Comparison of ENCODE assay signal across 8 cellular contexts in genomic region chr1:33367488-33368405, GRCh38. TPM values are rescaled to one million over a fixed set of nuclear protein-coding genes. Genes with fewer than 3 reads are reported as not detected.
A peak's percentile ranks its signal among the peaks of the same experiment; 100 is the strongest.
DNase-seq lines count a peak whose midpoint lies in the region; ATAC-seq and TF ChIP-seq lines count a peak whose summit lies in the region.

No MANE protein-coding gene starts in this region.

- 28 to 42% methylated on average over 17 to 21 of the region's 23 CpGs for WGBS in tibial nerve, 2 donors

- peak in 1 of 2 donors; percentile 53 for TF ChIP-seq EP300 in tibial nerve (IDR thresholded peaks at IDR 0.05)

- no peaks in the 10 kb centered on the region for H3K4me1 Mint-ChIP-seq in activated naive CD8-positive, alpha-beta T cell treated with anti-CD3 and anti-CD28 coated beads for 36 hours

- no peak overlapping the region for H3K27ac ChIP-seq in SU-DHL-6 (ENCODE audit: low read depth, low read length)
- H3K27ac ChIP-seq in tibial nerve: peak overlapping the region in 3 of 4 donors; percentile 13 to 89 (median 88)

- H3K27me3 ChIP-seq in SU-DHL-6 (ENCODE audit: low read length) (no peaks in the 10 kb centered on the region), tibial nerve (no peaks in the 10 kb centered on the region)

- peaks cover 0 to 56% (median 41%) of the 10 kb centered on the region in 4 donors for H3K4me1 ChIP-seq in tibial nerve

- no peaks in the 10 kb centered on the region for H3K9me3 Mint-ChIP-seq in activated naive CD8-positive, alpha-beta T cell treated with anti-CD3 and anti-CD28 coated beads for 36 hours

- no peak overlapping the region for H3K4me3 Mint-ChIP-seq in activated naive CD8-positive, alpha-beta T cell treated with anti-CD3 and anti-CD28 coated beads for 36 hours

- no peaks in the 10 kb centered on the region for H3K27me3 Mint-ChIP-seq in activated naive CD8-positive, alpha-beta T cell treated with anti-CD3 and anti-CD28 coated beads for 36 hours

- TF ChIP-seq CTCF in LNCaP clone FGC (IDR thresholded peaks at IDR 0.05; ENCODE audit: control insufficient read depth, extremely low read depth, insufficient read depth) (peak; percentile 93), SU-DHL-6 (IDR thresholded peaks at IDR 0.05; ENCODE audit: insufficient read depth, low read length, poor library complexity, severe bottlenecking) (peak; percentile 85), tibial nerve (IDR thresholded peaks at IDR 0.05) (peak; percentile 84 to 99 (median 98))

- H3K36me3 Mint-ChIP-seq in activated naive CD8-positive, alpha-beta T cell treated with anti-CD3 and anti-CD28 coated beads for 36 hours: no peaks in the 10 kb centered on the region

- H3K4me3 ChIP-seq in LNCaP clone FGC (ENCODE audit: low read depth, low read length) (no peak overlapping the region), SU-DHL-6 (ENCODE audit: insufficient read depth, low read length, poor library complexity, severe bottlenecking) (no peak overlapping the region), tibial nerve (no peak overlapping the region)

- no peak overlapping the region for H2AFZ ChIP-seq in SU-DHL-6 (ENCODE audit: low read depth, low read length, severe bottlenecking)

- TF ChIP-seq POLR2A in tibial nerve (IDR thresholded peaks at IDR 0.05): peak in 1 of 2 donors; percentile 10

- intact Hi-C loops in Right ventricle myocardium inferior (cut with DNase I): loop anchor here (1.0 to 10.0 kb wide), 6 partner anchors 35 to 273 kb away; partner anchors contain the start of gene ZSCAN20

- H3K27ac Mint-ChIP-seq in activated naive CD8-positive, alpha-beta T cell treated with anti-CD3 and anti-CD28 coated beads for 36 hours: no peak overlapping the region

- H3K36me3 ChIP-seq in SU-DHL-6 (ENCODE audit: low read length): no peaks in the 10 kb centered on the region
- H3K36me3 ChIP-seq in tibial nerve: peaks cover 0 to 39% (median 0%) of the 10 kb centered on the region in 3 donors

- DNase-seq in SHP77 (lab: John Stamatoyannopoulos, UW) (peak; percentile 72 to 77), SHP77 treated with DMSO at 0.1 percent for 48 hours (lab: John Stamatoyannopoulos, UW) (no peak), LNCaP clone FGC (ENCODE audit: low read depth) (no peak), Right ventricle myocardium inferior (ENCODE audit: missing footprints) (peak; percentile 94), pons (ENCODE audit: low spot score) (peak; percentile 90), tibial nerve (ENCODE audit: low spot score in 2 of 2) (peak; percentile 80 to 88)
- peak; percentile 79 for DNase-seq in activated naive CD8-positive, alpha-beta T cell treated with anti-CD3 and anti-CD28 coated beads for 36 hours

- no peaks in the 10 kb centered on the region for H4K20me1 ChIP-seq in SU-DHL-6 (ENCODE audit: low read depth, low read length)

- H3K9me3 ChIP-seq in SU-DHL-6 (ENCODE audit: insufficient read depth, low read length) (no peaks in the 10 kb centered on the region), tibial nerve (no peaks in the 10 kb centered on the region)

- ATAC-seq in Right ventricle myocardium inferior: peak; percentile 73

- H3K9ac ChIP-seq in SU-DHL-6 (ENCODE audit: low read length): no peak overlapping the region

- no peaks in the 10 kb centered on the region for H3K79me2 ChIP-seq in SU-DHL-6 (ENCODE audit: insufficient read depth, low read length)

- no peak overlapping the region for H3K4me2 ChIP-seq in SU-DHL-6 (ENCODE audit: low read depth, low read length, poor library complexity, severe bottlenecking)

- no peaks in the 10 kb centered on the region for H3K9me2 ChIP-seq in SU-DHL-6 (replicated peaks; ENCODE audit: insufficient read depth, low read length)

- no peaks in the 10 kb centered on the region for H3F3A ChIP-seq in SU-DHL-6 (ENCODE audit: insufficient read depth)

RNA-seq across cellular contexts. Expression of gene A3GALT2, which starts 46.8 kb away (rescaled TPM):
- total RNA-seq in activated naive CD8-positive, alpha-beta T cell treated with anti-CD3 and anti-CD28 coated beads for 36 hours: not detected
- total RNA-seq in Right ventricle myocardium inferior (not detected), tibial nerve (under 1 TPM in 2 of 4 donors, not detected in 2; 0.42 to 0.66 TPM)

Comparison
In these comparisons a context has a peak if more than half of its experiments do, and no peak if none do; other contexts are left out.
1. DNase-seq: peak in SHP77 (2 of 2), activated naive CD8-positive, alpha-beta T cell treated with anti-CD3 and anti-CD28 coated beads for 36 hours (single experiment), Right ventricle myocardium inferior (single experiment), pons (single experiment) and tibial nerve (2 of 2); none in SHP77 treated with DMSO at 0.1 percent for 48 hours (single experiment) and LNCaP clone FGC (single experiment).
2. Peak in every context shown above with its lines, with median percentiles within 50 percentile points of each other: CTCF ChIP-seq.